16 cellular contexts compared by ENCODE assay signal in the genomic region with DNA sequence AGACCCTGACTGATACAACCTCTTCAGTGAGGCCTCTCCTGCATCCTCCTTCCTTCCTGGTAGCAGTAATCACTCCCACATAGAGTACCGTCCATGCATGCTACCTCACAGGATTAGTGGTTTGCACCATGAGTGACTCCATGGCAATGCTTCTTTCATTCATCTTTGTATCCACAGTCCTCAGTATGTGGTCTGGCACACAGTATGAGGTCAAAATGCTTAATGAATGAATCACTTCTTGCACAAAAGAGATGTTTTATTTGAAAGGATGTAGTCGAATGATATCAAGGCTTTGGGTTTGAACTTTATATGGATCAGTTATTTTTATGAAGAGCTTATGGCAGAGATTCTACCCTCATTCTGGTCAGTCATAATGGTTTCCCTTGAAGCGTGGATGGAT. TPM values are rescaled to one million over a fixed set of nuclear protein-coding genes. Genes with fewer than 3 reads are reported as not detected.
A peak's percentile ranks its signal among the peaks of the same experiment; 100 is the strongest.
DNase-seq lines count a peak whose midpoint lies in the region; ATAC-seq, FAIRE-seq and TF ChIP-seq lines count a peak whose summit lies in the region.
"Had no signal": no experiment of that assay in that cellular context is flagged by ENCODE, and none has a peak within 500 bp of the region (broad histone marks: within the 10 kb centered on the region; RNA-seq: fewer than 3 reads in every experiment).

No MANE protein-coding gene starts in this region.

- intact Hi-C loops in heart right ventricle (cut with DNase I), result loop anchor here in 7 of 10 donors (2.0 to 10.0 kb wide), 4 partner anchors 63 to 356 kb away; no protein-coding TSS in a partner anchor

- no peaks in the 10 kb centered on the region for H3K36me3 ChIP-seq in brain microvascular endothelial cell (replicated peaks)
- no peaks in the 10 kb centered on the region for H3K36me3 ChIP-seq in heart right ventricle

- no peak for ATAC-seq in GM19467 (IDR thresholded peaks at IDR 0.05; ENCODE audit: unreplicated experiment)
- ATAC-seq in heart right ventricle, result no peak
- no peak for ATAC-seq in HG03469 (IDR thresholded peaks at IDR 0.05; ENCODE audit: unreplicated experiment)

- H3K9me3 ChIP-seq in AG04450 (ENCODE audit: control insufficient read depth, insufficient read depth, low read length) (no peaks in the 10 kb centered on the region), heart right ventricle (no peaks in the 10 kb centered on the region)

- H3K4me1 ChIP-seq in heart right ventricle, result peaks cover 0 to 4% (median 0%) of the 10 kb centered on the region in 9 donors

- no peak for TF ChIP-seq CTCF in AG04450 (IDR thresholded peaks at IDR 0.05; ENCODE audit: low read depth, low read length)
- TF ChIP-seq CTCF in brain microvascular endothelial cell (IDR thresholded peaks at IDR 0.05; ENCODE audit: low read depth, low read length, missing control alignments), result no peak
- TF ChIP-seq CTCF in heart right ventricle (IDR thresholded peaks at IDR 0.05), result no peak

- DNase-seq in AG04450 (ENCODE audit: low read depth, low spot score) (peak; percentile 80), HT1080 (ENCODE audit: low read depth) (peak; percentile 94), brain microvascular endothelial cell (peak; percentile 96), iris pigment epithelial cell (ENCODE audit: low read depth) (peak; percentile 79), heart right ventricle (no peak), frontal cortex (ENCODE audit: low spot score in 2 of 2) (no peak)
- DNase-seq: activated T-cell treated with anti-CD3 and anti-CD28 coated beads for 4 hours; AML-193; DND-41; effector memory CD4-positive, alpha-beta T cell; NCI-H1436 treated with DMSO at 0.1 percent for 48 hours; trophoblast cell had no signal

- H3K4me3 ChIP-seq in AG04450 (ENCODE audit: low read depth, low read length) (no peak overlapping the region), brain microvascular endothelial cell (ENCODE audit: low read depth, low read length) (no peak overlapping the region), heart right ventricle (no peak overlapping the region)
- H3K4me3 ChIP-seq: SK-N-MC had no signal

- in situ Hi-C loops in brain microvascular endothelial cell (cut with HindIII; ENCODE audit: low pct_ligation_motif_present, low sequenced_read_pairs), result no loop called here

- peak overlapping the region; percentile 62 for H3K27ac ChIP-seq in AG04450 (ENCODE audit: low read depth, low read length)
- peak overlapping the region; percentile 8 for H3K27ac ChIP-seq in brain microvascular endothelial cell
- no peak overlapping the region for H3K27ac ChIP-seq in heart right ventricle
- H3K27ac ChIP-seq: SK-N-MC had no signal

- H3K27me3 ChIP-seq in AG04450 (ENCODE audit: control insufficient read depth, insufficient read depth, low read length) (peaks cover 2% of the 10 kb centered on the region), brain microvascular endothelial cell (replicated peaks) (no peaks in the 10 kb centered on the region), heart right ventricle (peaks cover 0 to 4% (median 0%) of the 10 kb centered on the region in 7 donors)

- WGBS in heart right ventricle, 2 donors, result 64 to 84% methylated on average over 3 of the region's 3 CpGs

- POLR2A ChIA-PET in AG04450 (lab: Yijun Ruan, JAX), result interaction anchor here (0.7 to 1.1 kb wide), 2 partner anchors 81 to 347 kb away, joined by 3 read pairs; no protein-coding TSS in a partner anchor

- CTCF ChIA-PET in AG04450 (lab: Charles Lee), result interaction anchor here (0.7 to 11.6 kb wide), 8 partner anchors 12 to 426 kb away, joined by 3 to 194 read pairs (median 5); no protein-coding TSS in a partner anchor

- no peak for FAIRE-seq in frontal cortex (lab: Jason Lieb, UNC)

RNA-seq across cellular contexts. Expression of a gene that starts 42.2 kb away (rescaled TPM):
- polyA plus RNA-seq in AG04450 (2011; rRNA removed) (not detected in 2 replicates), heart right ventricle (1 to 10 TPM; 1.4 to 2.3 TPM)
- not detected in 2 replicates for polyA minus RNA-seq in AG04450 (2011; rRNA and poly(A)+ RNA removed)
- not detected in 2 replicates for total RNA-seq in HT1080 (2014; rRNA removed; shearing (Covaris generic))
- not detected in 2 replicates for polyA plus RNA-seq in HT1080 (2015; cell fraction: cytosol; rRNA removed)
- polyA plus RNA-seq in HT1080 (2015; cell fraction: nucleus; rRNA removed), result not detected in 2 replicates
- total RNA-seq in heart right ventricle (1 to 10 TPM; 1.5 to 5.8 (median 3.4) TPM), frontal cortex (11.4 TPM)
- total RNA-seq: osteocyte had no signal

Comparison
In these comparisons a context has a peak if more than half of its experiments do, and no peak if none do; other contexts are left out.
1. DNase-seq: peak in AG04450 (single experiment), HT1080 (single experiment), brain microvascular endothelial cell (single experiment) and iris pigment epithelial cell (single experiment); none in heart right ventricle (0 of 2) and frontal cortex (0 of 2).
2. H3K27ac ChIP-seq: peak in AG04450 (single experiment) and brain microvascular endothelial cell (single experiment); none in heart right ventricle (0 of 10).